Comparison of ENCODE assay signal across 1 cellular context in the genomic region with DNA sequence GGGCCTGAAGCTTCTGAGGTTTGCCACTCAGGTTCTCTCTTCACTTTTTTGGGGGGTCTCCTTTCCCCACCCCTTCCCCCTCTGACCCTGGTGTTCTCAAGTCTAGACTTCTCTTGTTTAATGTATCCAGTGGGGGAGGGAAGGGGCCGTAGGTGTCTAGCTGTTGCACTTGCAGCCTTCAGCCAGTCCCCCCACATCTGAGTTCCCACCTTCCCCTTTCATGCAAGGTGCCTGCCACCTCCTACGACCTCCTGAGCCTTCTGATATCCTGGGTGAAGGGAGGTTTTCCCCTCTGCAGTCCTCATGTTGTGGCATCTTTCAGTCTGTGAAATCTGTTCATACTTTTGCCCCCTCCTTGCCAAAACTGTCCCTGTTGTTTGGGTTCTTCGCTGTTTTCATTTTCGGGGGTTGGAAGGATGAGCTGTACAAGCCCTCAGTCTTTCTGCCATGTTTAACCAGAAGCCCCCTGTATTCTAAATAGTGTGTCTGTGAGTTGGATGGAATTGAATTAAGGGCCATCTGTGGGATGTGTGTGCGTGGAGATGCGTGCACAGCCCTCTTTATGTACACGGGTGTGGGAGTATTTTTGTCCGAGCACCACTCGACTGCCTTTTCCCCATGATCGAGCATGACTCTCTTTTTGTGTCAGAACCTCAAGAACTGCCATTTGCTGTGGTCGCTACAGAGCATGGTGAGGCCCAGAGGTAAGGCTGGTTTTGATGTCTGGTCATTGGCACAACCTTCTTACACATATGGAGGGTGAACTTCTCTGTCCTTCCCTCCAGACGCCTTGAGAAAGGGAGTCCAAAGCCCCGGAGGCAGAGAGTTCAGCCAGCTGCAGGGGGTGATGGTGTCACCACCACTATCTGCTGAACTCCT.
TF ChIP-seq lines count a peak whose summit lies in the region.

No MANE protein-coding gene starts in this region.

TF ChIP-seq in liver, 16 proteins besides CTCF, POLR2A, EP300 and RAD21 (continued from another document):
- TF ChIP-seq, protein P1, sequence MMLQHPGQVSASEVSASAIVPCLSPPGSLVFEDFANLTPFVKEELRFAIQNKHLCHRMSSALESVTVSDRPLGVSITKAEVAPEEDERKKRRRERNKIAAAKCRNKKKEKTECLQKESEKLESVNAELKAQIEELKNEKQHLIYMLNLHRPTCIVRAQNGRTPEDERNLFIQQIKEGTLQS (IDR thresholded peaks at IDR 0.05): no peak
- TF ChIP-seq EGR1 (IDR thresholded peaks at IDR 0.05; ENCODE audit: low read depth in 2 of 2) (no peak), TAF1 (conservative IDR thresholded peaks at IDR 0.05) (no peak), RXRA (IDR thresholded peaks at IDR 0.05) (no peak), HNF4G (IDR thresholded peaks at IDR 0.05) (no peak)
- TF ChIP-seq, protein P2, sequence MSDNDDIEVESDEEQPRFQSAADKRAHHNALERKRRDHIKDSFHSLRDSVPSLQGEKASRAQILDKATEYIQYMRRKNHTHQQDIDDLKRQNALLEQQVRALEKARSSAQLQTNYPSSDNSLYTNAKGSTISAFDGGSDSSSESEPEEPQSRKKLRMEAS (IDR thresholded peaks at IDR 0.05): no peak
- TF ChIP-seq, protein P3, sequence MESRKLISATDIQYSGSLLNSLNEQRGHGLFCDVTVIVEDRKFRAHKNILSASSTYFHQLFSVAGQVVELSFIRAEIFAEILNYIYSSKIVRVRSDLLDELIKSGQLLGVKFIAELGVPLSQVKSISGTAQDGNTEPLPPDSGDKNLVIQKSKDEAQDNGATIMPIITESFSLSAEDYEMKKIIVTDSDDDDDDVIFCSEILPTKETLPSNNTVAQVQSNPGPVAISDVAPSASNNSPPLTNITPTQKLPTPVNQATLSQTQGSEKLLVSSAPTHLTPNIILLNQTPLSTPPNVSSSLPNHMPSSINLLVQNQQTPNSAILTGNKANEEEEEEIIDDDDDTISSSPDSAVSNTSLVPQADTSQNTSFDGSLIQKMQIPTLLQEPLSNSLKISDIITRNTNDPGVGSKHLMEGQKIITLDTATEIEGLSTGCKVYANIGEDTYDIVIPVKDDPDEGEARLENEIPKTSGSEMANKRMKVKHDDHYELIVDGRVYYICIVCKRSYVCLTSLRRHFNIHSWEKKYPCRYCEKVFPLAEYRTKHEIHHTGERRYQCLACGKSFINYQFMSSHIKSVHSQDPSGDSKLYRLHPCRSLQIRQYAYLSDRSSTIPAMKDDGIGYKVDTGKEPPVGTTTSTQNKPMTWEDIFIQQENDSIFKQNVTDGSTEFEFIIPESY (IDR thresholded peaks at IDR 0.05): no peak
